ENCODE assay signal across 1 cellular context in genomic region chr12:115437061-115437567, GRCh38.
A peak's percentile ranks its signal among the peaks of the same experiment; 100 is the strongest.
TF ChIP-seq lines count a peak whose summit lies in the region.

No MANE protein-coding gene starts in this region.

TF ChIP-seq in HepG2, 621 proteins besides CTCF, POLR2A, EP300 and RAD21 (continued from another document and continues in another):
- no peak for TF ChIP-seq MLXIP (CRISPR knock-in tag; IDR thresholded peaks at IDR 0.05; ENCODE audit: borderline replicate concordance)
- TF ChIP-seq MLX (CRISPR knock-in tag; IDR thresholded peaks at IDR 0.05), result no peak
- no peak for TF ChIP-seq MYNN (CRISPR knock-in tag; IDR thresholded peaks at IDR 0.05; ENCODE audit: low read depth)
- TF ChIP-seq SP2 (CRISPR knock-in tag; IDR thresholded peaks at IDR 0.05), result no peak
- TF ChIP-seq HIC2 (CRISPR knock-in tag; IDR thresholded peaks at IDR 0.05; ENCODE audit: low read depth), result peak; percentile 56; the same call in 1 of the 2 replicates
- 0 out of 2 replicates have a peak, but pooled peaks have one; percentile 57 for TF ChIP-seq ZNF335 (CRISPR knock-in tag; IDR thresholded peaks at IDR 0.05)
- no peak for TF ChIP-seq SYNCRIP (IDR thresholded peaks at IDR 0.05; ENCODE audit: insufficient read depth, low read depth, low read length)
- TF ChIP-seq ZNF563 (CRISPR knock-in tag; IDR thresholded peaks at IDR 0.05), result no peak
- TF ChIP-seq KMT2A (CRISPR knock-in tag; IDR thresholded peaks at IDR 0.05), result no peak
- no peak for TF ChIP-seq ZNF747 (CRISPR knock-in tag; IDR thresholded peaks at IDR 0.05; ENCODE audit: borderline replicate concordance)
- no peak for TF ChIP-seq PRMT3 (CRISPR knock-in tag; IDR thresholded peaks at IDR 0.05; ENCODE audit: borderline replicate concordance, low read depth)
- TF ChIP-seq ZHX2 (IDR thresholded peaks at IDR 0.05; ENCODE audit: low read depth), result no peak
- no peak for TF ChIP-seq ZHX2 (CRISPR knock-in tag; IDR thresholded peaks at IDR 0.05; ENCODE audit: borderline replicate concordance)
- no peak for TF ChIP-seq SRSF9 (IDR thresholded peaks at IDR 0.05; ENCODE audit: borderline replicate concordance, insufficient read depth, low read depth, low read length, poor library complexity, severe bottlenecking)
- no peak for TF ChIP-seq TRIM22 (IDR thresholded peaks at IDR 0.05)
- TF ChIP-seq MAZ (IDR thresholded peaks at IDR 0.05; ENCODE audit: borderline replicate concordance, low read depth, low read length), result no peak
- no peak for TF ChIP-seq MAZ (CRISPR knock-in tag; IDR thresholded peaks at IDR 0.05; ENCODE audit: low read depth)
- TF ChIP-seq CBFB (CRISPR knock-in tag; IDR thresholded peaks at IDR 0.05), result no peak
- TF ChIP-seq ETV5 (CRISPR knock-in tag; IDR thresholded peaks at IDR 0.05; ENCODE audit: borderline replicate concordance), result peak; percentile 71; the same call in 1 of the 2 replicates
- 0 out of 2 replicates have a peak, but pooled peaks have one; percentile 25 for TF ChIP-seq HHEX (CRISPR knock-in tag; IDR thresholded peaks at IDR 0.05)
- TF ChIP-seq ZHX1 (CRISPR knock-in tag; IDR thresholded peaks at IDR 0.05; ENCODE audit: low read depth), result no peak
- TF ChIP-seq CCDC6 (CRISPR knock-in tag; IDR thresholded peaks at IDR 0.05), result 0 out of 2 replicates have a peak, but pooled peaks have one; percentile 61
- TF ChIP-seq IRF9 (CRISPR knock-in tag; IDR thresholded peaks at IDR 0.05; ENCODE audit: borderline replicate concordance), result no peak
- TF ChIP-seq PLRG1 (conservative IDR thresholded peaks at IDR 0.05), result no peak
- TF ChIP-seq ZNF597 (CRISPR knock-in tag; IDR thresholded peaks at IDR 0.05), result no peak
- peak; percentile 81 for TF ChIP-seq SOX5 (CRISPR knock-in tag; IDR thresholded peaks at IDR 0.05; ENCODE audit: borderline replicate concordance)
- no peak for TF ChIP-seq ATF3 (CRISPR knock-in tag; IDR thresholded peaks at IDR 0.05)
- no peak for TF ChIP-seq ZNF564 (CRISPR knock-in tag; IDR thresholded peaks at IDR 0.05)
- TF ChIP-seq SP140L (CRISPR knock-in tag; IDR thresholded peaks at IDR 0.05; ENCODE audit: borderline replicate concordance), result no peak
- TF ChIP-seq ZXDC (CRISPR knock-in tag; IDR thresholded peaks at IDR 0.05), result no peak
- no peak for TF ChIP-seq RORA (CRISPR knock-in tag; IDR thresholded peaks at IDR 0.05)
- no peak for TF ChIP-seq MTERF4 (CRISPR knock-in tag; IDR thresholded peaks at IDR 0.05)
- no peak for TF ChIP-seq POLR2G (IDR thresholded peaks at IDR 0.05; ENCODE audit: low read depth, low read length)
- no peak; the same call in 1 of the 2 replicates for TF ChIP-seq BRD4 (CRISPR knock-in tag; IDR thresholded peaks at IDR 0.05)
